Comparison of ENCODE assay signal across 1 cellular context in the genomic region with DNA sequence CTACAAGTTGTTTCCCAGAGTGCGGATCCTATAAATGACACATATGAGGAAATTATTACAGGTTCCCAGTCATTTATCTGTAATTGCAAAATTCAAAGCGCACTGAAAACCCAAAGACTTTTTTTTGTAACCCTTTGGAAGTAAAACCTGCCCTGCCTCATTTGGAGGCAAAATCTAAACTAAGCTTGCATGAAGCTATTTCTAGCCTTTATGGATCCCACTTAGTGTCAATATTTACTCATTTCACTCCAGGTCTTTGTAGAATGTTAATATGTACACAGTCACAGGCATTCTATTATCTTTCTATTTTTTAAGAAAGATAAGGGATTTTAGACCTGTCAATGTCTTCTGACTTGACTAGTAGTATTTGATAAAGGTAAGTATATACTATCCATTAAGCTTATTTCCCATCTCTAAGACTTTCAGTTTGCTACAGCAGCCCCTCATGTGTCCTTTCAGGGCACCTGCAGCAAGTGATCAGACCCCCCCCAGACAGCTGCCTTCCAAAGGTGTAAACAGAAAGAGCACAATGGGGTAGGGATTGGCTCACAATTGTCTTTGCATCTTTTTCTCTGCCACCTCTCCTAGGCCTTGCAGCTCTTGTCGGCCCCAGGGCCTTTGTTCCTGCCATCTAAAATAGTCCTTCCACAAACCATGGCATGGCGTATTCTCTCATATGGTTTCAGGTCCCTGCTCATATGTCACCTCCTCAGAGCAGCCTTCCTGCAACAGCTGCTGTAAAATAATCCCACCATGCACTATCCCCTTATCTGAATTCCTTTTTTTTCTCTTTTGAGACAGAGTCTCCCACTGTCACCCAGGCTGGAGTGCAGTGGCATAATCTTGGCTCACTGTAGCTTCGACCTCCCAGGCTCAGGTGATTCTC.
TF ChIP-seq lines count a peak whose summit lies in the region.

No MANE protein-coding gene starts in this region.

TF ChIP-seq in HepG2, 621 proteins besides CTCF, POLR2A, EP300 and RAD21 (continued from another document and continues in another):
- TF ChIP-seq, protein P1, sequence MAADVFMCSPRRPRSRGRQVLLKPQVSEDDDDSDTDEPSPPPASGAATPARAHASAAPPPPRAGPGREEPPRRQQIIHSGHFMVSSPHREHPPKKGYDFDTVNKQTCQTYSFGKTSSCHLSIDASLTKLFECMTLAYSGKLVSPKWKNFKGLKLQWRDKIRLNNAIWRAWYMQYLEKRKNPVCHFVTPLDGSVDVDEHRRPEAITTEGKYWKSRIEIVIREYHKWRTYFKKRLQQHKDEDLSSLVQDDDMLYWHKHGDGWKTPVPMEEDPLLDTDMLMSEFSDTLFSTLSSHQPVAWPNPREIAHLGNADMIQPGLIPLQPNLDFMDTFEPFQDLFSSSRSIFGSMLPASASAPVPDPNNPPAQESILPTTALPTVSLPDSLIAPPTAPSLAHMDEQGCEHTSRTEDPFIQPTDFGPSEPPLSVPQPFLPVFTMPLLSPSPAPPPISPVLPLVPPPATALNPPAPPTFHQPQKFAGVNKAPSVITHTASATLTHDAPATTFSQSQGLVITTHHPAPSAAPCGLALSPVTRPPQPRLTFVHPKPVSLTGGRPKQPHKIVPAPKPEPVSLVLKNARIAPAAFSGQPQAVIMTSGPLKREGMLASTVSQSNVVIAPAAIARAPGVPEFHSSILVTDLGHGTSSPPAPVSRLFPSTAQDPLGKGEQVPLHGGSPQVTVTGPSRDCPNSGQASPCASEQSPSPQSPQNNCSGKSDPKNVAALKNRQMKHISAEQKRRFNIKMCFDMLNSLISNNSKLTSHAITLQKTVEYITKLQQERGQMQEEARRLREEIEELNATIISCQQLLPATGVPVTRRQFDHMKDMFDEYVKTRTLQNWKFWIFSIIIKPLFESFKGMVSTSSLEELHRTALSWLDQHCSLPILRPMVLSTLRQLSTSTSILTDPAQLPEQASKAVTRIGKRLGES (CRISPR knock-in tag; IDR thresholded peaks at IDR 0.05; ENCODE audit: borderline replicate concordance): no peak
- TF ChIP-seq ZNF780A (CRISPR knock-in tag; IDR thresholded peaks at IDR 0.05) (no peak), ZFAT (CRISPR knock-in tag; conservative IDR thresholded peaks at IDR 0.05) (no peak), FOSL2 (CRISPR knock-in tag; IDR thresholded peaks at IDR 0.05) (no peak), RFX5 (IDR thresholded peaks at IDR 0.05; ENCODE audit: low read depth, low read length) (no peak), NR3C1 (CRISPR knock-in tag; IDR thresholded peaks at IDR 0.05) (no peak), CCDC6 (CRISPR knock-in tag; IDR thresholded peaks at IDR 0.05) (no peak), RFXANK (CRISPR knock-in tag; IDR thresholded peaks at IDR 0.05) (no peak), ZNF335 (CRISPR knock-in tag; IDR thresholded peaks at IDR 0.05) (no peak), ZNF20 (CRISPR knock-in tag; IDR thresholded peaks at IDR 0.05) (no peak), AKAP8 (CRISPR knock-in tag; IDR thresholded peaks at IDR 0.05) (no peak), RORA (CRISPR knock-in tag; IDR thresholded peaks at IDR 0.05) (no peak), PHB2 (IDR thresholded peaks at IDR 0.05; ENCODE audit: partially characterized antibody) (no peak), ZNF747 (CRISPR knock-in tag; IDR thresholded peaks at IDR 0.05; ENCODE audit: borderline replicate concordance) (no peak), KAT8 (CRISPR knock-in tag; IDR thresholded peaks at IDR 0.05) (peak; percentile 50), ZNF83 (CRISPR knock-in tag; IDR thresholded peaks at IDR 0.05; ENCODE audit: borderline replicate concordance) (0 out of 2 replicates have a peak, but pooled peaks have one; percentile 52), ZNF709 (CRISPR knock-in tag; IDR thresholded peaks at IDR 0.05) (no peak), ZNF850 (CRISPR knock-in tag; conservative IDR thresholded peaks at IDR 0.05) (no peak), ZFP36 (IDR thresholded peaks at IDR 0.05; ENCODE audit: borderline replicate concordance, low read depth, low read length, partially characterized antibody) (no peak), GATAD1 (CRISPR knock-in tag; IDR thresholded peaks at IDR 0.05) (no peak), ZNF703 (CRISPR knock-in tag; IDR thresholded peaks at IDR 0.05; ENCODE audit: borderline replicate concordance) (no peak), FOXO1 (CRISPR knock-in tag; IDR thresholded peaks at IDR 0.05) (no peak), HOXA3 (CRISPR knock-in tag; IDR thresholded peaks at IDR 0.05) (no peak), CHD4 (IDR thresholded peaks at IDR 0.05; ENCODE audit: borderline replicate concordance, low read length) (no peak), SIX1 (CRISPR knock-in tag; IDR thresholded peaks at IDR 0.05; ENCODE audit: borderline replicate concordance) (no peak), ZNF839 (CRISPR knock-in tag; IDR thresholded peaks at IDR 0.05; ENCODE audit: borderline replicate concordance) (no peak), CC2D1A (CRISPR knock-in tag; IDR thresholded peaks at IDR 0.05) (no peak), ZNF569 (CRISPR knock-in tag; IDR thresholded peaks at IDR 0.05; ENCODE audit: borderline replicate concordance) (no peak), MAZ (IDR thresholded peaks at IDR 0.05; ENCODE audit: borderline replicate concordance, low read depth, low read length) (no peak), MAZ (CRISPR knock-in tag; IDR thresholded peaks at IDR 0.05; ENCODE audit: low read depth) (no peak), ZIK1 (CRISPR knock-in tag; IDR thresholded peaks at IDR 0.05; ENCODE audit: borderline replicate concordance, low read depth) (no peak), TEAD2 (CRISPR knock-in tag; IDR thresholded peaks at IDR 0.05) (no peak), ZFY (CRISPR knock-in tag; IDR thresholded peaks at IDR 0.05) (no peak), ZNF672 (CRISPR knock-in tag; IDR thresholded peaks at IDR 0.05) (no peak), DMAP1 (CRISPR knock-in tag; IDR thresholded peaks at IDR 0.05) (no peak), YEATS2 (CRISPR knock-in tag; IDR thresholded peaks at IDR 0.05; ENCODE audit: borderline replicate concordance) (no peak), ZFP1 (CRISPR knock-in tag; IDR thresholded peaks at IDR 0.05) (no peak), CCAR2 (optimal IDR thresholded peaks at IDR 0.05; ENCODE audit: low read depth, low read length) (no peak), ZNF720 (CRISPR knock-in tag; IDR thresholded peaks at IDR 0.05) (no peak), HHEX (CRISPR knock-in tag; IDR thresholded peaks at IDR 0.05) (peak; percentile 79)
- TF ChIP-seq, protein P2, sequence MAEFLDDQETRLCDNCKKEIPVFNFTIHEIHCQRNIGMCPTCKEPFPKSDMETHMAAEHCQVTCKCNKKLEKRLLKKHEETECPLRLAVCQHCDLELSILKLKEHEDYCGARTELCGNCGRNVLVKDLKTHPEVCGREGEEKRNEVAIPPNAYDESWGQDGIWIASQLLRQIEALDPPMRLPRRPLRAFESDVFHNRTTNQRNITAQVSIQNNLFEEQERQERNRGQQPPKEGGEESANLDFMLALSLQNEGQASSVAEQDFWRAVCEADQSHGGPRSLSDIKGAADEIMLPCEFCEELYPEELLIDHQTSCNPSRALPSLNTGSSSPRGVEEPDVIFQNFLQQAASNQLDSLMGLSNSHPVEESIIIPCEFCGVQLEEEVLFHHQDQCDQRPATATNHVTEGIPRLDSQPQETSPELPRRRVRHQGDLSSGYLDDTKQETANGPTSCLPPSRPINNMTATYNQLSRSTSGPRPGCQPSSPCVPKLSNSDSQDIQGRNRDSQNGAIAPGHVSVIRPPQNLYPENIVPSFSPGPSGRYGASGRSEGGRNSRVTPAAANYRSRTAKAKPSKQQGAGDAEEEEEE (CRISPR knock-in tag; IDR thresholded peaks at IDR 0.05; ENCODE audit: borderline replicate concordance): no peak
- TF ChIP-seq, protein P3, sequence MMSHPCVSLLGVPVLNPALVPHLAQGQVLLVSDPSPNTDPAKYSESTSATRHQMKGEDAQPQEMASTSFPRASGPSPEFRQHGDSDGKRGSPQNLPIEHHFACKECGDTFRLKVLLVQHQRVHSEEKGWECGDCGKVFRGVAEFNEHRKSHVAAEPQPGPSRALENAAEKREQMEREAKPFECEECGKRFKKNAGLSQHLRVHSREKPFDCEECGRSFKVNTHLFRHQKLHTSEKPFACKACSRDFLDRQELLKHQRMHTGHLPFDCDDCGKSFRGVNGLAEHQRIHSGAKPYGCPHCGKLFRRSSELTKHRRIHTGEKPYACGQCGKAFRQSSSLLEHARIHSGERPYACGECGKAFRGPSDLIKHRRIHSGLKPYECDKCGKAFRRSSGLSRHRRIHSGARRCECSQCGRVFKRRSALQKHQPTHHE (CRISPR knock-in tag; IDR thresholded peaks at IDR 0.05; ENCODE audit: borderline replicate concordance): no peak
- TF ChIP-seq, protein P4, sequence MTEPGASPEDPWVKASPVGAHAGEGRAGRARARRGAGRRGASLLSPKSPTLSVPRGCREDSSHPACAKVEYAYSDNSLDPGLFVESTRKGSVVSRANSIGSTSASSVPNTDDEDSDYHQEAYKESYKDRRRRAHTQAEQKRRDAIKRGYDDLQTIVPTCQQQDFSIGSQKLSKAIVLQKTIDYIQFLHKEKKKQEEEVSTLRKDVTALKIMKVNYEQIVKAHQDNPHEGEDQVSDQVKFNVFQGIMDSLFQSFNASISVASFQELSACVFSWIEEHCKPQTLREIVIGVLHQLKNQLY (CRISPR knock-in tag; IDR thresholded peaks at IDR 0.05): peak; percentile 29; the same call in 1 of the 2 replicates
- TF ChIP-seq, protein P5, sequence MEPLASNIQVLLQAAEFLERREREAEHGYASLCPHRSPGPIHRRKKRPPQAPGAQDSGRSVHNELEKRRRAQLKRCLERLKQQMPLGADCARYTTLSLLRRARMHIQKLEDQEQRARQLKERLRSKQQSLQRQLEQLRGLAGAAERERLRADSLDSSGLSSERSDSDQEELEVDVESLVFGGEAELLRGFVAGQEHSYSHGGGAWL (CRISPR knock-in tag; IDR thresholded peaks at IDR 0.05): no peak
- TF ChIP-seq, protein P6, sequence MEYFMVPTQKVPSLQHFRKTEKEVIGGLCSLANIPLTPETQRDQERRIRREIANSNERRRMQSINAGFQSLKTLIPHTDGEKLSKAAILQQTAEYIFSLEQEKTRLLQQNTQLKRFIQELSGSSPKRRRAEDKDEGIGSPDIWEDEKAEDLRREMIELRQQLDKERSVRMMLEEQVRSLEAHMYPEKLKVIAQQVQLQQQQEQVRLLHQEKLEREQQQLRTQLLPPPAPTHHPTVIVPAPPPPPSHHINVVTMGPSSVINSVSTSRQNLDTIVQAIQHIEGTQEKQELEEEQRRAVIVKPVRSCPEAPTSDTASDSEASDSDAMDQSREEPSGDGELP (IDR thresholded peaks at IDR 0.05; ENCODE audit: borderline replicate concordance, low read depth): 0 out of 2 replicates have a peak, but pooled peaks have one; percentile 39
- TF ChIP-seq, protein P7, sequence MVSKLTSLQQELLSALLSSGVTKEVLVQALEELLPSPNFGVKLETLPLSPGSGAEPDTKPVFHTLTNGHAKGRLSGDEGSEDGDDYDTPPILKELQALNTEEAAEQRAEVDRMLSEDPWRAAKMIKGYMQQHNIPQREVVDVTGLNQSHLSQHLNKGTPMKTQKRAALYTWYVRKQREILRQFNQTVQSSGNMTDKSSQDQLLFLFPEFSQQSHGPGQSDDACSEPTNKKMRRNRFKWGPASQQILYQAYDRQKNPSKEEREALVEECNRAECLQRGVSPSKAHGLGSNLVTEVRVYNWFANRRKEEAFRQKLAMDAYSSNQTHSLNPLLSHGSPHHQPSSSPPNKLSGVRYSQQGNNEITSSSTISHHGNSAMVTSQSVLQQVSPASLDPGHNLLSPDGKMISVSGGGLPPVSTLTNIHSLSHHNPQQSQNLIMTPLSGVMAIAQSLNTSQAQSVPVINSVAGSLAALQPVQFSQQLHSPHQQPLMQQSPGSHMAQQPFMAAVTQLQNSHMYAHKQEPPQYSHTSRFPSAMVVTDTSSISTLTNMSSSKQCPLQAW (CRISPR knock-in tag; IDR thresholded peaks at IDR 0.05): no peak
- TF ChIP-seq, protein P8, sequence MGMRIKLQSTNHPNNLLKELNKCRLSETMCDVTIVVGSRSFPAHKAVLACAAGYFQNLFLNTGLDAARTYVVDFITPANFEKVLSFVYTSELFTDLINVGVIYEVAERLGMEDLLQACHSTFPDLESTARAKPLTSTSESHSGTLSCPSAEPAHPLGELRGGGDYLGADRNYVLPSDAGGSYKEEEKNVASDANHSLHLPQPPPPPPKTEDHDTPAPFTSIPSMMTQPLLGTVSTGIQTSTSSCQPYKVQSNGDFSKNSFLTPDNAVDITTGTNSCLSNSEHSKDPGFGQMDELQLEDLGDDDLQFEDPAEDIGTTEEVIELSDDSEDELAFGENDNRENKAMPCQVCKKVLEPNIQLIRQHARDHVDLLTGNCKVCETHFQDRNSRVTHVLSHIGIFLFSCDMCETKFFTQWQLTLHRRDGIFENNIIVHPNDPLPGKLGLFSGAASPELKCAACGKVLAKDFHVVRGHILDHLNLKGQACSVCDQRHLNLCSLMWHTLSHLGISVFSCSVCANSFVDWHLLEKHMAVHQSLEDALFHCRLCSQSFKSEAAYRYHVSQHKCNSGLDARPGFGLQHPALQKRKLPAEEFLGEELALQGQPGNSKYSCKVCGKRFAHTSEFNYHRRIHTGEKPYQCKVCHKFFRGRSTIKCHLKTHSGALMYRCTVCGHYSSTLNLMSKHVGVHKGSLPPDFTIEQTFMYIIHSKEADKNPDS (CRISPR knock-in tag; IDR thresholded peaks at IDR 0.05): no peak
- TF ChIP-seq, protein P9, sequence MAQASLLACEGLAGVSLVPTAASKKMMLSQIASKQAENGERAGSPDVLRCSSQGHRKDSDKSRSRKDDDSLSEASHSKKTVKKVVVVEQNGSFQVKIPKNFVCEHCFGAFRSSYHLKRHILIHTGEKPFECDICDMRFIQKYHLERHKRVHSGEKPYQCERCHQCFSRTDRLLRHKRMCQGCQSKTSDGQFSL (CRISPR knock-in tag; IDR thresholded peaks at IDR 0.05): no peak
- TF ChIP-seq, protein P10, sequence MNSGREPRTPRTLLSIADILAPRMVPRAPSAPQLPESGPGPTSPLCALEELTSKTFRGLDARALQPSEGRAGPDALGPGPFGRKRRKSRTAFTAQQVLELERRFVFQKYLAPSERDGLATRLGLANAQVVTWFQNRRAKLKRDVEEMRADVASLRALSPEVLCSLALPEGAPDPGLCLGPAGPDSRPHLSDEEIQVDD (CRISPR knock-in tag; IDR thresholded peaks at IDR 0.05; ENCODE audit: borderline replicate concordance): no peak
- TF ChIP-seq, protein P11, sequence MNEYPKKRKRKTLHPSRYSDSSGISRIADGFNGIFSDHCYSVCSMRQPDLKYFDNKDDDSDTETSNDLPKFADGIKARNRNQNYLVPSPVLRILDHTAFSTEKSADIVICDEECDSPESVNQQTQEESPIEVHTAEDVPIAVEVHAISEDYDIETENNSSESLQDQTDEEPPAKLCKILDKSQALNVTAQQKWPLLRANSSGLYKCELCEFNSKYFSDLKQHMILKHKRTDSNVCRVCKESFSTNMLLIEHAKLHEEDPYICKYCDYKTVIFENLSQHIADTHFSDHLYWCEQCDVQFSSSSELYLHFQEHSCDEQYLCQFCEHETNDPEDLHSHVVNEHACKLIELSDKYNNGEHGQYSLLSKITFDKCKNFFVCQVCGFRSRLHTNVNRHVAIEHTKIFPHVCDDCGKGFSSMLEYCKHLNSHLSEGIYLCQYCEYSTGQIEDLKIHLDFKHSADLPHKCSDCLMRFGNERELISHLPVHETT (CRISPR knock-in tag; conservative IDR thresholded peaks at IDR 0.05): no peak; the same call in 1 of the 2 replicates
- TF ChIP-seq, protein P12, sequence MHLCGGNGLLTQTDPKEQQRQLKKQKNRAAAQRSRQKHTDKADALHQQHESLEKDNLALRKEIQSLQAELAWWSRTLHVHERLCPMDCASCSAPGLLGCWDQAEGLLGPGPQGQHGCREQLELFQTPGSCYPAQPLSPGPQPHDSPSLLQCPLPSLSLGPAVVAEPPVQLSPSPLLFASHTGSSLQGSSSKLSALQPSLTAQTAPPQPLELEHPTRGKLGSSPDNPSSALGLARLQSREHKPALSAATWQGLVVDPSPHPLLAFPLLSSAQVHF (CRISPR knock-in tag; IDR thresholded peaks at IDR 0.05): no peak
